1 cellular context compared by ENCODE assay signal in genomic region chr3:98557324-98558010, GRCh38.
A peak's percentile ranks its signal among the peaks of the same experiment; 100 is the strongest.
TF ChIP-seq lines count a peak whose summit lies in the region.

No MANE protein-coding gene starts in this region.

TF ChIP-seq in GM12878, 131 proteins besides CTCF, POLR2A, EP300 and RAD21 (continues in another document):
- TF ChIP-seq HDAC2 (IDR thresholded peaks at IDR 0.05) (no peak), NFIC (IDR thresholded peaks at IDR 0.05; ENCODE audit: low read depth, low read length) (no peak; the same call in none of the 2 replicates), E4F1 (IDR thresholded peaks at IDR 0.05; ENCODE audit: borderline replicate concordance, partially characterized antibody) (no peak), HDAC6 (IDR thresholded peaks at IDR 0.05; ENCODE audit: unreplicated experiment) (no peak), ZBTB11 (CRISPR knock-in tag; IDR thresholded peaks at IDR 0.05) (no peak), PRDM15 (CRISPR knock-in tag; IDR thresholded peaks at IDR 0.05) (peak; percentile 72), FOS (IDR thresholded peaks at IDR 0.05; ENCODE audit: borderline replicate concordance, extremely low read depth, insufficient read length) (no peak), ZNF217 (IDR thresholded peaks at IDR 0.05) (no peak), CHD1 (IDR thresholded peaks at IDR 0.05; ENCODE audit: low read depth, low read length) (no peak; the same call in 1 of the 2 replicates), SMAD5 (IDR thresholded peaks at IDR 0.05; ENCODE audit: low read depth) (peak; percentile 78; the same call in 1 of the 2 replicates), ZBTB4 (CRISPR knock-in tag; IDR thresholded peaks at IDR 0.05) (no peak), MXI1 (IDR thresholded peaks at IDR 0.05; ENCODE audit: low read depth, low read length) (peak; percentile 70; the same call in 1 of the 2 replicates), IKZF1 (conservative IDR thresholded peaks at IDR 0.05) (peak; percentile 86), STAT1 (conservative IDR thresholded peaks at IDR 0.05) (no peak), SRF (IDR thresholded peaks at IDR 0.05; ENCODE audit: low read depth in 2 of 2, low read length in 2 of 2) (no peak), FOXK2 (IDR thresholded peaks at IDR 0.05) (no peak), MTA2 (IDR thresholded peaks at IDR 0.05; ENCODE audit: low read depth) (peak; percentile 77), REST (IDR thresholded peaks at IDR 0.05; ENCODE audit: low read depth, low read length) (no peak), TCF3 (IDR thresholded peaks at IDR 0.05; ENCODE audit: borderline replicate concordance, insufficient read depth, low read depth, low read length) (no peak), CHD2 (IDR thresholded peaks at IDR 0.05; ENCODE audit: borderline replicate concordance, low read depth, low read length) (peak; percentile 16; the same call in 1 of the 2 replicates), BCL3 (IDR thresholded peaks at IDR 0.05; ENCODE audit: borderline replicate concordance, insufficient read depth, low read depth, low read length, poor library complexity, severe bottlenecking) (peak; percentile 97), SMARCA5 (IDR thresholded peaks at IDR 0.05) (no peak), DPF2 (IDR thresholded peaks at IDR 0.05) (0 out of 2 replicates have a peak, but pooled peaks have one; percentile 51), BACH1 (IDR thresholded peaks at IDR 0.05; ENCODE audit: borderline replicate concordance) (no peak; the same call in 1 of the 2 replicates), SREBF1 (IDR thresholded peaks at IDR 0.05; ENCODE audit: low read length) (no peak), CUX1 (IDR thresholded peaks at IDR 0.05; ENCODE audit: insufficient replicate concordance, low read depth, low read length) (peak; percentile 87), ZNF24 (IDR thresholded peaks at IDR 0.05) (peak; percentile 52; the same call in 1 of the 2 replicates), STAT3 (IDR thresholded peaks at IDR 0.05; ENCODE audit: low read depth, low read length) (no peak), PML (IDR thresholded peaks at IDR 0.05; ENCODE audit: low read length) (no peak; the same call in none of the 2 replicates), CEBPB (IDR thresholded peaks at IDR 0.05; ENCODE audit: borderline replicate concordance in 1 of 2, low read depth in 2 of 2, low read length in 2 of 2) (no peak; a peak in 1 of 4 replicates), PAX8 (IDR thresholded peaks at IDR 0.05) (no peak), MEF2A (IDR thresholded peaks at IDR 0.05; ENCODE audit: insufficient read depth, low read depth, low read length) (0 out of 2 replicates have a peak, but pooled peaks have one; percentile 61), RBBP5 (conservative IDR thresholded peaks at IDR 0.05) (no peak)
